In the genomic region with DNA sequence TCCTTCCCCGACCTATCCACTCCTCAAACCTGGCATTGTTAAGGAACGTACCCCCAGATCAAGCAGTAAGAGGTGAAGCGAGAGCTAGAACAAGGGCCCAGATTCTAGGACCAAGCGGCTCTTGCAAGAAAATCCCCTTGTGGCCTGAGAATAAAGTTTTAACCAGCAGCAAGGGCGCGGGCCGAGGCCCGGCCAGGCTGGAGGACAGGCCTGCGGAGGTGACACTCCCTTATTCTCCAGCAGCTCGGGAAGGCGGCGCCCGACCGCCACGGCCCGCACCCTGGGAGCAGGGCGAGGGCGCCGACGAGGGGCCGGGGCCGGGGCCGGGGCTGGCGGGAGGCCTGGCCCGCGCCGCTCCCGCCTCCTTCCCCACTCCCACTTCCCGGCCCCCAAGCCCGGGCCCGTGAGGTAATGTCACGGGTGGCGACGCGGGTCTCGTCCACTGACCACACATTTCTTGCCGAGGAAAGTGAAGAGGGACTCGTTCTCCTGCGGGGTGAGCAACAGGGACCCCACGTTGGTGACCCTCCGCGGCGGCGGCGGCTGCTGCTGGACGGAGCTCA, we compare ENCODE assay signal across 8 cellular contexts. TPM values are rescaled to one million over a fixed set of nuclear protein-coding genes. Genes with fewer than 3 reads are reported as not detected.
DNase-seq lines count a peak whose midpoint lies in the region; ATAC-seq, FAIRE-seq and TF ChIP-seq lines count a peak whose summit lies in the region.

No MANE protein-coding gene starts in this region.

- H3K4me1 ChIP-seq in HCT116 (ENCODE audit: control insufficient read depth in 1 of 2, insufficient read depth in 2 of 2, low read length in 2 of 2) (peaks cover 14 to 25% of the 10 kb centered on the region in 2 experiments; a peak in 3 of 4 replicates), urinary bladder (ENCODE audit: insufficient read depth) (no peaks in the 10 kb centered on the region)

- peak overlapping the region; percentile 92 for H3K4me2 ChIP-seq in HCT116 (ENCODE audit: low read length)

- DNase-seq in GM12892 (ENCODE audit: insufficient read length): no peak
- DNase-seq in HCT116 (ENCODE audit: low read depth, low spot score): no peak
- peak; percentile 29 for DNase-seq in MG63
- DNase-seq in activated T-cell treated with anti-CD3 and anti-CD28 coated beads, Interleukin-2, amount 50 U/mL, for 48 hours: peak; percentile 51 to 56
- DNase-seq in fibroblast of pulmonary artery (ENCODE audit: low read depth): peak; percentile 33
- DNase-seq in natural killer cell: no peak
- DNase-seq in NOMO-1 (lab: John Stamatoyannopoulos, UW; ENCODE audit: unreplicated experiment in 2 of 2): no peak

- WGBS in urinary bladder: under 1% methylated on average over 46 of the region's 46 CpGs

- H3K4me3 Mint-ChIP-seq in natural killer cell: peak overlapping the region; percentile 94

- peak; percentile 21 for FAIRE-seq in GM12892 (lab: Jason Lieb, UNC)

- H3K9me3 ChIP-seq in HCT116 (ENCODE audit: control insufficient read depth in 1 of 2, insufficient read depth in 1 of 2, low read depth in 1 of 2, low read length in 2 of 2): no peaks in the 10 kb centered on the region
- H3K9me3 ChIP-seq in MG63: no peaks in the 10 kb centered on the region

- H3K27me3 ChIP-seq in HCT116 (ENCODE audit: insufficient read depth, low read length): no peaks in the 10 kb centered on the region
- H3K27me3 ChIP-seq in MG63: no peaks in the 10 kb centered on the region

- no peaks in the 10 kb centered on the region for H3K36me3 Mint-ChIP-seq in natural killer cell

- H3K4me1 Mint-ChIP-seq in natural killer cell: peaks cover 50 to 61% of the 10 kb centered on the region in 2 donors

- no peaks in the 10 kb centered on the region for H3K27me3 Mint-ChIP-seq in natural killer cell (ENCODE audit: low read depth in 2 of 2)

- H3K36me3 ChIP-seq in HCT116 (ENCODE audit: control insufficient read depth in 1 of 2, insufficient read depth in 2 of 2, low read length in 2 of 2) (no peaks in the 10 kb centered on the region), MG63 (no peaks in the 10 kb centered on the region; the same call in 1 of the 2 replicates), urinary bladder (ENCODE audit: insufficient read depth) (no peaks in the 10 kb centered on the region)

- no TSS peak for BruUV-seq in HCT116 (replicated peaks; lab: Mats Ljungman, UMichigan)

- no peak for TF ChIP-seq RAD21 in HCT116 (IDR thresholded peaks at IDR 0.05; ENCODE audit: low read depth)

- peak overlapping the region; percentile 95 for H3K27ac ChIP-seq in HCT116 (ENCODE audit: low read depth, low read length)
- peak overlapping the region; percentile 96 for H3K27ac ChIP-seq in urinary bladder (ENCODE audit: low read depth)

- POLR2A ChIA-PET in HCT116 (lab: Charles Lee): interaction anchor here (0.8 to 1.8 kb wide), 8 partner anchors 9 to 48 kb away, joined by 3 to 10 read pairs (median 5); no protein-coding TSS in a partner anchor

- ATAC-seq in HCT116: peak; percentile 41
- peak; percentile 19 to 27 (median 22) for ATAC-seq in natural killer cell

- H4K20me1 ChIP-seq in HCT116 (ENCODE audit: insufficient read depth): no peaks in the 10 kb centered on the region; the same call in 1 of the 2 replicates

- H3K9ac ChIP-seq in HCT116 (ENCODE audit: low read length): peak overlapping the region; percentile 84

- RAD21 ChIA-PET in HCT116 (lab: Charles Lee; ENCODE audit: low non-redundant PET in 1 of 2, low total read pairs in 2 of 2, uncharacterized antibody in 2 of 2, unreplicated experiment in 2 of 2): interaction anchor here in 1 of 2 experiments (1.4 kb wide), 1 partner anchor 21 kb away, joined by 5 read pairs; no protein-coding TSS in a partner anchor

- H3K4me3 ChIP-seq in HCT116 (replicated peaks in 1 of 2; ENCODE audit: low read depth in 1 of 2, low read length in 2 of 2) (peak overlapping the region; percentile 65 to 80), MG63 (peak overlapping the region; percentile 85), fibroblast of pulmonary artery (replicated peaks; ENCODE audit: low read depth, low read length) (peak overlapping the region; percentile 89), urinary bladder (ENCODE audit: low read depth, low read length) (peak overlapping the region; percentile 83)

- intact Hi-C loops in HCT116 (cut with micrococcal nuclease) (no loop called here), natural killer cell (cut with micrococcal nuclease) (loop anchor here (2.0 to 5.0 kb wide), 2 partner anchors 191 to 211 kb away; partner anchors contain the start of gene NDUFA5)

- TF ChIP-seq POLR2A in GM12892 (IDR thresholded peaks at IDR 0.05; ENCODE audit: low read depth, low read length) (no peak), HCT116 (IDR thresholded peaks at IDR 0.05; ENCODE audit: borderline replicate concordance, extremely low read depth, insufficient read depth, insufficient read length) (no peak)

- peaks cover 62% of the 10 kb centered on the region for H3K79me2 ChIP-seq in HCT116 (ENCODE audit: insufficient read depth, low read length)

- no peaks in the 10 kb centered on the region for H3K9me3 Mint-ChIP-seq in natural killer cell

- no peak overlapping the region for H2AFZ ChIP-seq in HCT116 (ENCODE audit: low read depth, low read length, poor library complexity, severe bottlenecking)

- no peaks in the 10 kb centered on the region for H3K9me2 ChIP-seq in HCT116 (ENCODE audit: insufficient read depth)

- TF ChIP-seq CTCF in HCT116 (IDR thresholded peaks at IDR 0.05 in 2 of 3, conservative IDR thresholded peaks at IDR 0.05 in 1 of 3; ENCODE audit: borderline replicate concordance in 1 of 3, insufficient read depth in 1 of 3, low read depth in 2 of 3, low read length in 2 of 3) (no peak), fibroblast of pulmonary artery (IDR thresholded peaks at IDR 0.05; ENCODE audit: low read length, missing control alignments) (no peak), natural killer cell (IDR thresholded peaks at IDR 0.05) (no peak)

- CTCF ChIA-PET in HCT116 (lab: Charles Lee): interaction anchor here (1.1 to 1.6 kb wide), 3 partner anchors 8 to 124 kb away, joined by 3 to 5 read pairs (median 4); no protein-coding TSS in a partner anchor

- peak overlapping the region; percentile 92 for H3K27ac Mint-ChIP-seq in natural killer cell

TF ChIP-seq in HCT116, 20 proteins besides CTCF, POLR2A, EP300 and RAD21:
- TF ChIP-seq FOSL1 (IDR thresholded peaks at IDR 0.05; ENCODE audit: low read depth): no peak
- TF ChIP-seq ZFX (IDR thresholded peaks at IDR 0.05): peak; percentile 83

RNA-seq across cellular contexts. Expression of gene WASL, which starts 0.6 kb away (rescaled TPM):
- polyA plus RNA-seq in GM12892 (2012; ENCODE audit: missing spikeins): 3.2 TPM
- total RNA-seq in HCT116 (2021; ENCODE audit: unreplicated experiment): 26.2 TPM
- polyA plus RNA-seq in HCT116 (2012): 9.8 and 10.9 TPM in 2 replicates
- total RNA-seq in MG63 (2014; rRNA removed; shearing (Covaris generic); ENCODE audit: low replicate concordance): 1.4 TPM in 2 replicates
- 10 to 100 TPM in 2 of 3 donors, 1 to 10 TPM in 1; 9.6 to 12.1 (median 10.6) TPM for total RNA-seq in natural killer cell
- 56.3 TPM for total RNA-seq in urinary bladder
- 31.3 TPM for polyA plus RNA-seq in urinary bladder

Comparison
In these comparisons a context has a peak if more than half of its experiments do, and no peak if none do; other contexts are left out.
1. DNase-seq: peak in MG63 (single experiment), activated T-cell treated with anti-CD3 and anti-CD28 coated beads, Interleukin-2, amount 50 U/mL, for 48 hours (2 of 2) and fibroblast of pulmonary artery (single experiment); none in GM12892 (single experiment), HCT116 (single experiment), natural killer cell (single experiment) and NOMO-1 (0 of 2).
2. Peak in every context shown above with its lines, with median percentiles within 50 percentile points of each other: H3K4me3 ChIP-seq.